Comparison of ENCODE assay signal across 1 cellular context in the genomic region with DNA sequence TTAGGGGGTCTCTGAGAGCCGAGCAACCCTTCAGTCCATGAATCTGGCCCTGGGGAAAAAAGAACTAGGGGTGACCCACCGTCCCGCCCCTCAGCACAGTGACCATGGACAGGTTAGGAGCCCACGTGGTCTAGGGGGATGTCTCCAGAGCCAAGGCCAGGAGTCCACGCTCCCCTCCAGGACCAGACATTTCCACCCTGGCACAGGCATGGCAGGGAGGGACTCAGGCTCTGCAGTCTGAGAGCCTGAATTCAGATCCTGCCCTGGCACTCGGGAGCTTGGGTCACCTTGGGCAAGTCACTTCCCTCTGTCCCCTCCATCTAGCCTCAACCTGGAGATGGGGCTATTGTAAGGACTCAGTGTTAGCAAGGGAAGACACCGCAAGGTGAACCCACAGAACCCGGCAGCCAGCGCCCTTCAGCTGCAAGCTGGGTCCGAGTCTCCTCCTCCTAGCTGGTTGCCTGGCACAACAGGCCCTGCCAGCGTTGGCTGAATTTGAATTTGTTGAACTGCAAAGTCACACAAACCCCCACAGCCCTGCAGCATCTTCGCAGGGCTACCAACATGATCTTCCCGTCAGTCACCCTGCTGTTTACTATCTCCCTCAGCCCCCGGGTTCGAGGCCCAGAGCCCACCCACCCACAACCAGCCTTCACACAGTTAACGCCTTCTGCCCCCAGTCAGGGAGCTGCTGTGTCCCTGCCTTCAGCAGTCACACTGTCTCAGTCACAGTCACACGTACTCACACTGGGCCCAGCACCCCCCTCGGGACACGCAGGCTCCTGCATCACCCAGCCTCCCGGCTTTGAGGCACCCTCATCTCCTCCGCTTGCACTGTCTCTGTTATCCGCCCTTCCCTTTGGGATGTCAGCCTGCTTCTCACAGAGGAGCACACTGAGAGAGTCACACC.
TF ChIP-seq lines count a peak whose summit lies in the region.

No MANE protein-coding gene starts in this region.

TF ChIP-seq in IMR-90, 13 proteins besides CTCF, POLR2A, EP300 and RAD21 (continued from another document):
- TF ChIP-seq, protein P1, sequence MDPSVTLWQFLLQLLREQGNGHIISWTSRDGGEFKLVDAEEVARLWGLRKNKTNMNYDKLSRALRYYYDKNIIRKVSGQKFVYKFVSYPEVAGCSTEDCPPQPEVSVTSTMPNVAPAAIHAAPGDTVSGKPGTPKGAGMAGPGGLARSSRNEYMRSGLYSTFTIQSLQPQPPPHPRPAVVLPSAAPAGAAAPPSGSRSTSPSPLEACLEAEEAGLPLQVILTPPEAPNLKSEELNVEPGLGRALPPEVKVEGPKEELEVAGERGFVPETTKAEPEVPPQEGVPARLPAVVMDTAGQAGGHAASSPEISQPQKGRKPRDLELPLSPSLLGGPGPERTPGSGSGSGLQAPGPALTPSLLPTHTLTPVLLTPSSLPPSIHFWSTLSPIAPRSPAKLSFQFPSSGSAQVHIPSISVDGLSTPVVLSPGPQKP (IDR thresholded peaks at IDR 0.05; ENCODE audit: borderline replicate concordance, low read depth, low read length), result no peak
- TF ChIP-seq MXI1 (IDR thresholded peaks at IDR 0.05; ENCODE audit: borderline replicate concordance, low read depth, low read length) (no peak), NFE2L2 (IDR thresholded peaks at IDR 0.05; ENCODE audit: low read depth, low read length) (no peak), RFX5 (IDR thresholded peaks at IDR 0.05; ENCODE audit: low read depth, low read length) (no peak), RCOR1 (IDR thresholded peaks at IDR 0.05; ENCODE audit: insufficient replicate concordance, low read length) (no peak), CHD1 (IDR thresholded peaks at IDR 0.05; ENCODE audit: low read depth, low read length) (no peak)
